Comparison of ENCODE assay signal across 32 cellular contexts in genomic region chr15:37876900-37877299, GRCh38. TPM values are rescaled to one million over a fixed set of nuclear protein-coding genes. Genes with fewer than 3 reads are reported as not detected.
"Had no signal": no experiment of that assay in that cellular context is flagged by ENCODE, and none has a peak within 500 bp of the region (broad histone marks: within the 10 kb centered on the region; RNA-seq: fewer than 3 reads in every experiment).

No MANE protein-coding gene starts in this region.

- H3K4me1 ChIP-seq: ascending aorta, Peyer's patch had no signal

- H3K27ac Mint-ChIP-seq: activated B cell treated with CpG ODN at 0.5 μM for 24 hours; activated CD4-positive, alpha-beta T cell treated with anti-CD3 and anti-CD28 coated beads, Interleukin-2, amount 10 ng/mL, durations not matched to agents 24 days and 14 days; activated CD8-positive, alpha-beta memory T cell treated with anti-CD3 and anti-CD28 coated beads, Interleukin-2, amount 10 ng/mL, durations not matched to agents 7 days and 5 days; activated naive CD4-positive, alpha-beta T cell treated with anti-CD3 and anti-CD28 coated beads, Interleukin-2, amount 50 U/mL, for 72 hours; activated naive CD8-positive, alpha-beta T cell treated with anti-CD3 and anti-CD28 coated beads, Interleukin-2, amount 50 U/mL, for 24 hours; activated T-cell treated with anti-CD3 and anti-CD28 coated beads, Interleukin-2, amount 50 U/mL, for 24 hours; activated T-helper 1 cell treated with anti-CD3 and anti-CD28 coated beads, Interleukin-12 subunit alpha, Interleukin-12 subunit beta, Interleukin-2, Interleukin-4 antibody, amounts not matched to agents 30 ng/mL and 10 ng/mL and 1 ng/mL, durations not matched to agents 14 hours and 24 hours and 36 hours; T-cell had no signal

- DNase-seq: activated B cell treated with CpG ODN at 0.5 μM for 24 hours; activated CD4-positive, alpha-beta T cell treated with anti-CD3 and anti-CD28 coated beads for 1 hour; activated CD4-positive, alpha-beta T cell treated with anti-CD3 and anti-CD28 coated beads, Interleukin-2, amount 10 ng/mL, durations not matched to agents 24 days and 14 days; activated CD4-positive, alpha-beta T cell treated with anti-CD3 and anti-CD28 coated beads, Interleukin-2, amount 50 U/mL, for 48 hours; activated CD8-positive, alpha-beta memory T cell treated with anti-CD3 and anti-CD28 coated beads, Interleukin-2, amount 10 ng/mL, durations not matched to agents 7 days and 5 days; activated effector memory CD4-positive, alpha-beta T cell treated with Interleukin-2 at 50 U/mL for 16 hours; activated naive CD4-positive, alpha-beta T cell; activated naive CD8-positive, alpha-beta T cell treated with anti-CD3 and anti-CD28 coated beads, Interleukin-2, amount 50 U/mL, for 24 hours; activated T-cell treated with anti-CD3 and anti-CD28 coated beads, Interleukin-2, amount 50 U/mL, for 24 hours; amniotic stem cell; Kasumi-1; NCI-H1105 treated with DMSO at 0.1 percent for 48 hours; NCI-H1436 treated with DMSO at 0.1 percent for 48 hours; NCI-H187; NCI-H2171; NCI-H226; NCI-H526; NCI-H774; OCI-M1; Peyer's patch; Right ventricle myocardium superior; SJCRH30; T-cell; T-helper 2 cell; T1000 had no signal

- H3K4me3 Mint-ChIP-seq: activated B cell treated with CpG ODN at 0.5 μM for 24 hours; activated CD4-positive, alpha-beta T cell treated with anti-CD3 and anti-CD28 coated beads, Interleukin-2, amount 10 ng/mL, durations not matched to agents 24 days and 14 days; activated CD8-positive, alpha-beta memory T cell treated with anti-CD3 and anti-CD28 coated beads, Interleukin-2, amount 10 ng/mL, durations not matched to agents 7 days and 5 days; activated naive CD8-positive, alpha-beta T cell treated with anti-CD3 and anti-CD28 coated beads, Interleukin-2, amount 50 U/mL, for 24 hours; activated T-cell treated with anti-CD3 and anti-CD28 coated beads, Interleukin-2, amount 50 U/mL, for 24 hours; activated T-helper 1 cell treated with anti-CD3 and anti-CD28 coated beads, Interleukin-12 subunit alpha, Interleukin-12 subunit beta, Interleukin-2, Interleukin-4 antibody, amounts not matched to agents 30 ng/mL and 10 ng/mL and 1 ng/mL, durations not matched to agents 14 hours and 24 hours and 36 hours; T-cell had no signal

- ATAC-seq: activated CD8-positive, alpha-beta memory T cell treated with anti-CD3 and anti-CD28 coated beads, Interleukin-2, amount 10 ng/mL, durations not matched to agents 7 days and 5 days; activated naive CD4-positive, alpha-beta T cell treated with anti-CD3 and anti-CD28 coated beads, Interleukin-2, amount 50 U/mL, for 72 hours; activated naive CD8-positive, alpha-beta T cell treated with anti-CD3 and anti-CD28 coated beads, Interleukin-2, amount 50 U/mL, for 24 hours; T-cell had no signal

- H3K4me1 Mint-ChIP-seq: activated B cell treated with CpG ODN at 0.5 μM for 24 hours; activated CD4-positive, alpha-beta T cell treated with anti-CD3 and anti-CD28 coated beads, Interleukin-2, amount 10 ng/mL, durations not matched to agents 24 days and 14 days; activated CD8-positive, alpha-beta memory T cell treated with anti-CD3 and anti-CD28 coated beads, Interleukin-2, amount 10 ng/mL, durations not matched to agents 7 days and 5 days; activated naive CD8-positive, alpha-beta T cell treated with anti-CD3 and anti-CD28 coated beads, Interleukin-2, amount 50 U/mL, for 24 hours; T-cell had no signal

- H3K27me3 ChIP-seq: ascending aorta, cardiac muscle cell, Peyer's patch had no signal

- H3K36me3 ChIP-seq: ascending aorta, cardiac muscle cell, Peyer's patch, SJCRH30 had no signal

- H3K36me3 Mint-ChIP-seq: activated CD8-positive, alpha-beta memory T cell treated with anti-CD3 and anti-CD28 coated beads, Interleukin-2, amount 10 ng/mL, durations not matched to agents 7 days and 5 days; activated naive CD4-positive, alpha-beta T cell treated with anti-CD3 and anti-CD28 coated beads, Interleukin-2, amount 50 U/mL, for 72 hours; brain; T-cell had no signal

- H3K4me3 ChIP-seq: ascending aorta, cardiac muscle cell, Peyer's patch, SJCRH30 had no signal

- H3K9me3 ChIP-seq: ascending aorta, Peyer's patch, SJCRH30 had no signal

- H3K9me3 Mint-ChIP-seq: activated B cell treated with CpG ODN at 0.5 μM for 24 hours; activated CD4-positive, alpha-beta T cell treated with anti-CD3 and anti-CD28 coated beads, Interleukin-2, amount 10 ng/mL, durations not matched to agents 24 days and 14 days; activated naive CD4-positive, alpha-beta T cell treated with anti-CD3 and anti-CD28 coated beads, Interleukin-2, amount 50 U/mL, for 72 hours; activated naive CD8-positive, alpha-beta T cell treated with anti-CD3 and anti-CD28 coated beads, Interleukin-2, amount 50 U/mL, for 24 hours; activated T-cell treated with anti-CD3 and anti-CD28 coated beads, Interleukin-2, amount 50 U/mL, for 24 hours; activated T-helper 1 cell treated with anti-CD3 and anti-CD28 coated beads, Interleukin-12 subunit alpha, Interleukin-12 subunit beta, Interleukin-2, Interleukin-4 antibody, amounts not matched to agents 30 ng/mL and 10 ng/mL and 1 ng/mL, durations not matched to agents 14 hours and 24 hours and 36 hours; brain; T-cell had no signal

- H3K27ac ChIP-seq: ascending aorta, cardiac muscle cell, Peyer's patch, RWPE1, SJCRH30 had no signal

RNA-seq across cellular contexts. Expression of gene TMCO5A, which starts 57.5 kb away (rescaled TPM):
- total RNA-seq: activated B cell treated with CpG ODN at 0.5 μM for 24 hours; activated CD4-positive, alpha-beta T cell treated with anti-CD3 and anti-CD28 coated beads, Interleukin-2, amount 10 ng/mL, durations not matched to agents 24 days and 14 days; activated CD8-positive, alpha-beta memory T cell treated with anti-CD3 and anti-CD28 coated beads, Interleukin-2, amount 10 ng/mL, durations not matched to agents 7 days and 5 days; activated naive CD4-positive, alpha-beta T cell treated with anti-CD3 and anti-CD28 coated beads, Interleukin-2, amount 50 U/mL, for 72 hours; activated T-helper 1 cell treated with anti-CD3 and anti-CD28 coated beads, Interleukin-12 subunit alpha, Interleukin-12 subunit beta, Interleukin-2, Interleukin-4 antibody, amounts not matched to agents 30 ng/mL and 10 ng/mL and 1 ng/mL, durations not matched to agents 14 hours and 24 hours and 36 hours; ascending aorta; cardiac muscle cell; NCI-H460; Peyer's patch; Right ventricle myocardium superior; SJCRH30; T-cell had no signal
- polyA plus RNA-seq: cardiac muscle cell had no signal
